Comparison of ENCODE assay signal across 15 cellular contexts in the genomic region with DNA sequence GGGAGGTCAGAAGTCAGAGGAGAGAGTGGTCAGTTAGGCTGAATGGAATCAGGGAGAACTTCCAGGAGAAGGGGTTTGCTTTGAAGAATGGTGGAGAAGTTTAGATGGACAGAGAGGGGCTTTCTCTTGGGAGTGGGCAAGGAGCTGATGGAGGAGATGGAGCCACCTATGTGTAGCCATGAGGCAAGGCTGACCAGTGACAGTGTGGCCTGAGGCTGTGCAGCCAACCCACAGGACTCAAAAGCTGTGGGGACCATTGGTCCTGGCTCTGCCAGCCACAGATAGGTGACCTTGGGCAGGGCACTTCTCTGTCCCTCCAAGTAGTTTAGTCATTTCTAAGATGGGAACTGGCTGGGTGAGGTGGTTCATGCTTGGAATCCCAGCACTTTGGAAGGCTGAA. TPM values are rescaled to one million over a fixed set of nuclear protein-coding genes. Genes with fewer than 3 reads are reported as not detected.
A peak's percentile ranks its signal among the peaks of the same experiment; 100 is the strongest.
DNase-seq lines count a peak whose midpoint lies in the region; ATAC-seq, FAIRE-seq and TF ChIP-seq lines count a peak whose summit lies in the region.
"Had no signal": no experiment of that assay in that cellular context is flagged by ENCODE, and none has a peak within 500 bp of the region (broad histone marks: within the 10 kb centered on the region; RNA-seq: fewer than 3 reads in every experiment).

No MANE protein-coding gene starts in this region.

- H3K4me1 ChIP-seq in IMR-90 (ENCODE audit: control insufficient read depth, insufficient read depth, low read length), result peaks cover 4% of the 10 kb centered on the region; the same call in 1 of the 2 replicates
- H3K4me1 ChIP-seq in kidney (ENCODE audit: control insufficient read depth in 1 of 2, insufficient read depth in 1 of 2, low read depth in 1 of 2, low read length in 2 of 2), result no peaks in the 10 kb centered on the region

- H3K4me3 ChIP-seq in IMR-90 (ENCODE audit: insufficient read depth, low read depth, low read length) (no peak overlapping the region), kidney (ENCODE audit: low read length in 2 of 2) (no peak overlapping the region)

- H3K9me1 ChIP-seq in IMR-90 (ENCODE audit: insufficient read depth, low read length), result no peaks in the 10 kb centered on the region

- no peak overlapping the region for H3K18ac ChIP-seq in IMR-90 (ENCODE audit: low read depth, low read length)

- H3K27me3 Mint-ChIP-seq in progenitor cell of endocrine pancreas (no peaks in the 10 kb centered on the region), osteocyte (ENCODE audit: unreplicated experiment) (peaks cover 17% of the 10 kb centered on the region)

- no peak for ATAC-seq in IMR-90 (ENCODE audit: low read depth)
- ATAC-seq in GM19463 (IDR thresholded peaks at IDR 0.05; ENCODE audit: unreplicated experiment), result no peak
- ATAC-seq: PC-3 had no signal

- no peak for FAIRE-seq in kidney (lab: Jason Lieb, UNC)
- FAIRE-seq: GM18507 had no signal

- no peak overlapping the region for H3K14ac ChIP-seq in IMR-90 (replicated peaks; ENCODE audit: low read depth, low read length)

- no peak overlapping the region for H2BK15ac ChIP-seq in IMR-90 (ENCODE audit: low read depth, low read length)

- in situ Hi-C loops in IMR-90 (cut with MboI; ENCODE audit: low sequenced_read_pairs), result no loop called here

- no peak overlapping the region for H4K91ac ChIP-seq in IMR-90 (ENCODE audit: insufficient read depth, low read depth, low read length)

- dilution Hi-C loops in IMR-90 (cut with HindIII; ENCODE audit: low sequenced_read_pairs, unreplicated experiment), result no loop called here

- peaks cover 61% of the 10 kb centered on the region for H3K27me3 ChIP-seq in IMR-90 (ENCODE audit: control insufficient read depth, insufficient read depth, low read length)

- H3K27ac ChIP-seq in 22Rv1, result peak overlapping the region; percentile 63
- H3K27ac ChIP-seq in IMR-90 (ENCODE audit: insufficient read depth, low read length), result no peak overlapping the region
- peak overlapping the region in 1 of 2 donors; percentile 5 for H3K27ac ChIP-seq in kidney (ENCODE audit: low read depth in 2 of 2, low read length in 2 of 2)

- peak overlapping the region; percentile 20 for H3K4me3 Mint-ChIP-seq in progenitor cell of endocrine pancreas (ENCODE audit: low read depth)
- H3K4me3 Mint-ChIP-seq in osteocyte (ENCODE audit: unreplicated experiment), result no peak overlapping the region

- H3K79me1 ChIP-seq in IMR-90 (ENCODE audit: low read depth in 1 of 2, low read length in 2 of 2), result no peaks in the 10 kb centered on the region

- no peak overlapping the region for H3K23ac ChIP-seq in IMR-90 (ENCODE audit: low read depth, low read length)

- H3K4me1 Mint-ChIP-seq in progenitor cell of endocrine pancreas (ENCODE audit: low read depth), result peaks cover 50% of the 10 kb centered on the region
- peaks cover 22% of the 10 kb centered on the region for H3K4me1 Mint-ChIP-seq in osteocyte (ENCODE audit: unreplicated experiment)

- no peaks in the 10 kb centered on the region for H3K36me3 Mint-ChIP-seq in progenitor cell of endocrine pancreas (ENCODE audit: insufficient read depth)
- no peaks in the 10 kb centered on the region for H3K36me3 Mint-ChIP-seq in osteocyte (ENCODE audit: unreplicated experiment)

- CTCF ChIA-PET in IMR-90 (lab: Yijun Ruan, JAX), result no interaction called here

- H3K36me3 ChIP-seq in IMR-90 (ENCODE audit: control insufficient read depth, insufficient read depth, low read length) (no peaks in the 10 kb centered on the region), kidney (ENCODE audit: control insufficient read depth in 1 of 2, insufficient read depth in 2 of 2, low read length in 2 of 2) (no peaks in the 10 kb centered on the region)

- H3K27ac Mint-ChIP-seq in progenitor cell of endocrine pancreas, result peak overlapping the region; percentile 84
- H3K27ac Mint-ChIP-seq in osteocyte (ENCODE audit: unreplicated experiment), result no peak overlapping the region

- H2BK5ac ChIP-seq in IMR-90 (ENCODE audit: low read depth, low read length, poor library complexity, severe bottlenecking), result no peak overlapping the region

- DNase-seq in IMR-90 (no peak), kidney (peak; percentile 39), progenitor cell of endocrine pancreas (ENCODE audit: low spot score, unreplicated experiment) (no peak), ecto neural progenitor cell (ENCODE audit: low spot score) (no peak), osteocyte (ENCODE audit: extremely low spot score, unreplicated experiment) (no peak)
- DNase-seq: AML-193, MM.1S, NCI-H1105, NCI-H1694 treated with DMSO at 0.1 percent for 48 hours, PC-3 had no signal

- peak overlapping the region; percentile 32 for H2AFZ ChIP-seq in IMR-90 (replicated peaks; ENCODE audit: low read length, poor library complexity)

- H2AK5ac ChIP-seq in IMR-90 (ENCODE audit: low read depth, low read length), result no peak overlapping the region

- H2AK9ac ChIP-seq in IMR-90 (replicated peaks; ENCODE audit: low read depth, low read length, poor library complexity), result no peak overlapping the region

- H4K5ac ChIP-seq in IMR-90 (ENCODE audit: low read depth, low read length), result no peak overlapping the region

- peaks cover 11% of the 10 kb centered on the region; the same call in 1 of the 2 replicates for H4K20me1 ChIP-seq in IMR-90 (ENCODE audit: insufficient read depth, low read length)

- no peak overlapping the region for H2BK20ac ChIP-seq in IMR-90 (ENCODE audit: low read depth, low read length)

- TF ChIP-seq CTCF in 22Rv1 (IDR thresholded peaks at IDR 0.05) (no peak), IMR-90 (conservative IDR thresholded peaks at IDR 0.05; ENCODE audit: low read depth, low read length) (no peak), kidney (IDR thresholded peaks at IDR 0.05; ENCODE audit: borderline replicate concordance, extremely low read depth, insufficient read depth) (no peak), progenitor cell of endocrine pancreas (IDR thresholded peaks at IDR 0.05; ENCODE audit: unreplicated experiment) (no peak), osteocyte (IDR thresholded peaks at IDR 0.05) (no peak)

- H3K9ac ChIP-seq in IMR-90 (ENCODE audit: low read depth, low read length) (no peak overlapping the region), kidney (ENCODE audit: low read length in 2 of 2) (no peak overlapping the region)

- TF ChIP-seq RAD21 in IMR-90 (IDR thresholded peaks at IDR 0.05; ENCODE audit: low read length), result no peak

- POLR2A ChIA-PET in IMR-90 (lab: Charles Lee; ENCODE audit: unreplicated experiment), result no interaction called here

- H3K9me3 ChIP-seq in IMR-90 (ENCODE audit: control insufficient read depth, insufficient read depth, low read length) (peaks cover 2% of the 10 kb centered on the region; the same call in 1 of the 2 replicates), kidney (ENCODE audit: control insufficient read depth in 1 of 2, low read length in 2 of 2) (no peaks in the 10 kb centered on the region)
- H3K9me3 ChIP-seq: Caco-2 had no signal

- H3K4ac ChIP-seq in IMR-90 (ENCODE audit: low read depth, low read length), result no peak overlapping the region

- no peak overlapping the region for H4K8ac ChIP-seq in IMR-90 (ENCODE audit: low read depth in 2 of 2, low read length in 2 of 2)

- BruUV-seq in IMR-90 (replicated peaks; lab: Mats Ljungman, UMichigan), result no TSS peak

- H2BK120ac ChIP-seq in IMR-90 (ENCODE audit: low read depth, low read length), result no peak overlapping the region

- no peak overlapping the region for H3K56ac ChIP-seq in IMR-90 (ENCODE audit: extremely low read depth, insufficient read depth, low read length)

- TF ChIP-seq POLR2A in IMR-90 (IDR thresholded peaks at IDR 0.05; ENCODE audit: low read depth, low read length), result no peak

- intact Hi-C loops in IMR-90 (cut with micrococcal nuclease), result no loop called here
- intact Hi-C loops in kidney (cut with DNase I), result no loop called here

- H3K9me3 Mint-ChIP-seq in progenitor cell of endocrine pancreas (ENCODE audit: low read depth) (no peaks in the 10 kb centered on the region), osteocyte (ENCODE audit: unreplicated experiment) (no peaks in the 10 kb centered on the region)

- H3K4me2 ChIP-seq in IMR-90 (ENCODE audit: low read depth, low read length), result no peak overlapping the region

RNA-seq across cellular contexts. Expression of gene NEURL1, which starts 18.7 kb away (rescaled TPM):
- total RNA-seq in IMR-90 (2012; rRNA removed) (0.28 and 0.36 TPM in 2 replicates), kidney (1.2 TPM), progenitor cell of endocrine pancreas (17.6 and 21.5 TPM in 2 replicates), osteocyte (1.0 and 2.5 TPM in 2 replicates)
- polyA plus RNA-seq in IMR-90 (2012; rRNA removed) (0.82 and 1.5 TPM in 2 replicates), kidney (ENCODE audit: insufficient read depth, low read depth, low replicate concordance) (1.2 TPM)
- 0.25 and 1.3 TPM in 2 replicates for polyA plus RNA-seq in IMR-90 (2012; cell fraction: cytosol; rRNA removed)
- 2.0 and 3.6 TPM in 2 replicates for polyA plus RNA-seq in IMR-90 (2012; cell fraction: nucleus; rRNA removed; ENCODE audit: low replicate concordance)

RNA-seq across cellular contexts. Expression of gene CALHM3, which starts 33.1 kb away (rescaled TPM):
- total RNA-seq in IMR-90 (2012; rRNA removed) (not detected in 2 replicates), kidney (not detected), progenitor cell of endocrine pancreas (0.41 and 1.3 TPM in 2 replicates), osteocyte (not detected in 2 replicates)
- polyA plus RNA-seq in IMR-90 (2012; rRNA removed) (not detected in 2 replicates), kidney (ENCODE audit: insufficient read depth, low read depth, low replicate concordance) (not detected)
- polyA plus RNA-seq in IMR-90 (2012; cell fraction: cytosol; rRNA removed), result not detected in 2 replicates
- polyA plus RNA-seq in IMR-90 (2012; cell fraction: nucleus; rRNA removed; ENCODE audit: low replicate concordance), result not detected in 2 replicates
- total RNA-seq: A673 had no signal

RNA-seq across cellular contexts. Expression of gene CALHM1, which starts 53.5 kb away (rescaled TPM):
- total RNA-seq in IMR-90 (2012; rRNA removed) (not detected in 2 replicates), kidney (not detected), progenitor cell of endocrine pancreas (not detected in 2 replicates), osteocyte (not detected in 2 replicates)
- polyA plus RNA-seq in IMR-90 (2012; rRNA removed) (not detected in 2 replicates), kidney (ENCODE audit: insufficient read depth, low read depth, low replicate concordance) (not detected)
- not detected in 2 replicates for polyA plus RNA-seq in IMR-90 (2012; cell fraction: cytosol; rRNA removed)
- not detected in 2 replicates for polyA plus RNA-seq in IMR-90 (2012; cell fraction: nucleus; rRNA removed; ENCODE audit: low replicate concordance)
- total RNA-seq: A673, Caco-2, PC-3 had no signal

RNA-seq across cellular contexts. Expression of gene CALHM2, which starts 60.0 kb away (rescaled TPM):
- 2.2 and 2.5 TPM in 2 replicates for total RNA-seq in IMR-90 (2012; rRNA removed)
- 7.9 and 9.0 TPM in 2 replicates for polyA plus RNA-seq in IMR-90 (2012; rRNA removed)
- polyA plus RNA-seq in IMR-90 (2012; cell fraction: cytosol; rRNA removed), result 7.2 and 13.4 TPM in 2 replicates
- polyA plus RNA-seq in IMR-90 (2012; cell fraction: nucleus; rRNA removed; ENCODE audit: low replicate concordance), result 7.4 and 12.8 TPM in 2 replicates
- total RNA-seq in kidney, result 26.0 TPM
- 8.0 TPM for polyA plus RNA-seq in kidney (ENCODE audit: insufficient read depth, low read depth, low replicate concordance)
- 0.58 and 0.69 TPM in 2 replicates for total RNA-seq in progenitor cell of endocrine pancreas
- total RNA-seq in osteocyte, result 1.9 and 2.1 TPM in 2 replicates
